ENCODE assay signal across 16 cellular contexts in the genomic region with DNA sequence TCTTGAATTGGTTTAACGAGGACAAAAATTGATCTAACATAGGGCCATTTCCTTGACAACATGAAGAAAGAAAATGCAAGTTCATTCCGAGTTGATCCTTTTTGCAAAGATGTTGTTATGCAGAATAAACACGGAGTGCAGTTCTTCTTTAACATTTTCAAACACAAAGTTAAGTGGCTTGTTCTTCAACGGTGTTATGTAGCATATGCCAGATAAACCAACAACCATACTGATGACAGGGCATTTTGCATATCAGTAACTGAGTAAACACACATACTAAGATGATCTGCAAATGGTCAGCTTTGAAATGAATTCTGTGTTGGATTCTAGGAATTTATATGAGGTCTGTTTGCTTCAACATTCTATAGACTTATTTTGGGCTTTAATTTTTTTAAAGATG.
"Had no signal": no experiment of that assay in that cellular context is flagged by ENCODE, and none has a peak within 500 bp of the region (broad histone marks: within the 10 kb centered on the region; RNA-seq: fewer than 3 reads in every experiment).

No MANE protein-coding gene starts in this region.

- H3K27me3 ChIP-seq: foreskin keratinocyte, neutrophil had no signal

- H3K27me3 Mint-ChIP-seq: dendritic cell treated with granulocyte-macrophage colony-stimulating factor and Interleukin-4, amounts not matched to agents 40 ng/mL and 50 ng/mL, for 4 days had no signal

- DNase-seq: effector memory CD8-positive, alpha-beta T cell; foreskin keratinocyte; immature natural killer cell; kidney; left cardiac atrium; left ventricle myocardium superior; mesendoderm; naive B cell; nephron progenitor cell; psoas muscle; retina; stimulated activated naive CD4-positive, alpha-beta T cell treated with Interleukin-2 at 50 U/mL for 16 hours; trophoblast cell had no signal

- H3K27ac Mint-ChIP-seq: dendritic cell treated with granulocyte-macrophage colony-stimulating factor and Interleukin-4, amounts not matched to agents 40 ng/mL and 50 ng/mL, for 4 days; effector memory CD8-positive, alpha-beta T cell; immature natural killer cell; naive B cell; nephron progenitor cell had no signal

- H3K4me1 Mint-ChIP-seq: immature natural killer cell, naive B cell, nephron progenitor cell had no signal

- H3K4me3 Mint-ChIP-seq: dendritic cell treated with granulocyte-macrophage colony-stimulating factor and Interleukin-4, amounts not matched to agents 40 ng/mL and 50 ng/mL, for 4 days; effector memory CD8-positive, alpha-beta T cell; immature natural killer cell; naive B cell; nephron progenitor cell had no signal

- H3K9me3 Mint-ChIP-seq: dendritic cell treated with granulocyte-macrophage colony-stimulating factor and Interleukin-4, amounts not matched to agents 40 ng/mL and 50 ng/mL, for 4 days; effector memory CD8-positive, alpha-beta T cell; naive B cell; nephron progenitor cell had no signal

- H3K36me3 Mint-ChIP-seq: immature natural killer cell, naive B cell had no signal

- FAIRE-seq: colon, kidney had no signal

- H3K27ac ChIP-seq: foreskin keratinocyte, neutrophil, psoas muscle had no signal

- H3K9me3 ChIP-seq: neutrophil, psoas muscle had no signal
